8 cellular contexts compared by ENCODE assay signal in genomic region chr19:49453013-49453756, GRCh38. TPM values are rescaled to one million over a fixed set of nuclear protein-coding genes. Genes with fewer than 3 reads are reported as not detected.
A peak's percentile ranks its signal among the peaks of the same experiment; 100 is the strongest.
DNase-seq lines count a peak whose midpoint lies in the region; ATAC-seq lines count a peak whose summit lies in the region.

TSS of gene ALDH16A1 (plus strand) at chr19:49453225. CDS start at chr19:49453332, 107 bp downstream.

- DNase-seq in COR-L47 (lab: John Stamatoyannopoulos, UW), result peak; percentile 98
- DNase-seq in HUDEP-2 (lab: John Stamatoyannopoulos, UW; ENCODE audit: unreplicated experiment in 76 of 76), result peak in 75 of 76 experiments; percentile 60 to 100 (median 98)
- peak; percentile 93 for DNase-seq in NT2/D1 (ENCODE audit: low read depth, low spot score)
- peak; percentile 99 for DNase-seq in activated CD8-positive, alpha-beta memory T cell treated with anti-CD3 and anti-CD28 coated beads, Interleukin-2, amount 10 ng/mL, durations not matched to agents 7 days and 5 days
- DNase-seq in mesenteric fat pad (ENCODE audit: low spot score), result peak; percentile 99
- peak; percentile 93 for DNase-seq in stimulated activated CD8-positive, alpha-beta memory T cell treated with anti-CD3 and anti-CD28 coated beads, Interleukin-15, amount 100 ng/mL, for 24 hours (ENCODE audit: low read depth)

- H3K27me3 Mint-ChIP-seq in activated CD8-positive, alpha-beta memory T cell treated with anti-CD3 and anti-CD28 coated beads, Interleukin-2, amount 10 ng/mL, durations not matched to agents 7 days and 5 days, result no peaks in the 10 kb centered on the region

- H3K4me1 ChIP-seq in NT2/D1 (ENCODE audit: insufficient read depth, insufficient read length) (peaks cover 5% of the 10 kb centered on the region), endocrine pancreas (ENCODE audit: control insufficient read depth, insufficient read depth, low read length) (no peaks in the 10 kb centered on the region)

- peak within 1 kb of the TSS; percentile 85 for H3K4me3 ChIP-seq in NT2/D1 (ENCODE audit: insufficient read length, low read depth)
- H3K4me3 ChIP-seq in endocrine pancreas (ENCODE audit: control insufficient read depth, insufficient read depth, low read length), result peak within 1 kb of the TSS; percentile 80

- H3K27ac Mint-ChIP-seq in activated CD8-positive, alpha-beta memory T cell treated with anti-CD3 and anti-CD28 coated beads, Interleukin-2, amount 10 ng/mL, durations not matched to agents 7 days and 5 days, result peak within 1 kb of the TSS; percentile 100

- H3K27me3 ChIP-seq in NT2/D1 (ENCODE audit: insufficient read depth, insufficient read length) (no peaks in the 10 kb centered on the region), endocrine pancreas (ENCODE audit: control insufficient read depth, insufficient read depth, low read length) (no peaks in the 10 kb centered on the region)

- H3K36me3 ChIP-seq in NT2/D1 (ENCODE audit: insufficient read depth, insufficient read length, low read length) (peaks cover 46% of the 10 kb centered on the region), endocrine pancreas (ENCODE audit: control insufficient read depth, insufficient read depth, low read length) (no peaks in the 10 kb centered on the region)

- CTCF ChIA-PET in activated CD8-positive, alpha-beta memory T cell treated with anti-CD3 and anti-CD28 coated beads, Interleukin-2, amount 10 ng/mL, durations not matched to agents 7 days and 5 days (lab: Charles Lee), result interaction anchor here (0.9 to 14.2 kb wide), 9 partner anchors 8 to 356 kb away, joined by 3 to 185 read pairs (median 7); partner anchors contain the start of gene FLT3LG

- H3K9me3 Mint-ChIP-seq in activated CD8-positive, alpha-beta memory T cell treated with anti-CD3 and anti-CD28 coated beads, Interleukin-2, amount 10 ng/mL, durations not matched to agents 7 days and 5 days (ENCODE audit: low read depth), result no peaks in the 10 kb centered on the region

- H3K9me3 ChIP-seq in NT2/D1 (ENCODE audit: insufficient read depth, low read length), result no peaks in the 10 kb centered on the region
- H3K9me3 ChIP-seq in endocrine pancreas (ENCODE audit: control insufficient read depth, low read length), result no peaks in the 10 kb centered on the region

- H3K4me1 Mint-ChIP-seq in activated CD8-positive, alpha-beta memory T cell treated with anti-CD3 and anti-CD28 coated beads, Interleukin-2, amount 10 ng/mL, durations not matched to agents 7 days and 5 days, result peaks cover 63% of the 10 kb centered on the region

- H3K9ac ChIP-seq in NT2/D1 (ENCODE audit: insufficient read length, low read depth) (peak within 1 kb of the TSS; percentile 97), endocrine pancreas (ENCODE audit: control insufficient read depth, insufficient read depth, low read length) (peak within 1 kb of the TSS; percentile 85)

- H3K36me3 Mint-ChIP-seq in activated CD8-positive, alpha-beta memory T cell treated with anti-CD3 and anti-CD28 coated beads, Interleukin-2, amount 10 ng/mL, durations not matched to agents 7 days and 5 days, result peaks cover 26% of the 10 kb centered on the region

- peak; percentile 87 for ATAC-seq in GM21381 (IDR thresholded peaks at IDR 0.05; ENCODE audit: unreplicated experiment)
- peak; percentile 88 for ATAC-seq in activated CD8-positive, alpha-beta memory T cell treated with anti-CD3 and anti-CD28 coated beads, Interleukin-2, amount 10 ng/mL, durations not matched to agents 7 days and 5 days

- peak within 1 kb of the TSS; percentile 99 for H3K4me3 Mint-ChIP-seq in activated CD8-positive, alpha-beta memory T cell treated with anti-CD3 and anti-CD28 coated beads, Interleukin-2, amount 10 ng/mL, durations not matched to agents 7 days and 5 days

RNA-seq across cellular contexts. Expression of gene ALDH16A1, which starts in this region (rescaled TPM):
- 10 to 100 TPM; 37.2 to 45.2 TPM for total RNA-seq in activated CD8-positive, alpha-beta memory T cell treated with anti-CD3 and anti-CD28 coated beads, Interleukin-2, amount 10 ng/mL, durations not matched to agents 7 days and 5 days
- total RNA-seq in mesenteric fat pad, result 32.1 TPM

Comparison
In these comparisons a context has a peak if more than half of its experiments do, and no peak if none do; other contexts are left out.
1. Peak in every context shown above with its lines: DNase-seq, ATAC-seq and H3K4me3 ChIP-seq.